2 cellular contexts compared by ENCODE assay signal in the genomic region with DNA sequence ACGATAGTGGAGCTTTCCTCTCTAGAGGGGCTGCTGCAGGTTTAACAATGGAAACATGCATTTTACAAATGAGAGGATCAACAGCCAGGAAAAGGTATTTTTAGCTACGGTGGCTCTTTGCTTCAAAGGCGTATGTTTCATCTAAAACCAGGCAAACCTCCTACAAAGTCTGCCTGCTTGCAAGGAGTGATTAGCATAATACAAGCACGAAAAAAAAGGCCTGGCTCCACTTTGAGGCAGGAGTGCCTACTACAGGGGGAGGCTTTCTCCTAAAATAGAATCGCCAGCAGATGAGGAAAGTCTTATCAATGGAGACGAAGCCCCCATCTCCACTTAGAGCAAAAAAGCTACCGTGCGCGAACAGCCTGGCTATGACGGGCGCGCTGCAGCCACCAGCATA.
TF ChIP-seq lines count a peak whose summit lies in the region.

No MANE protein-coding gene starts in this region.

TF ChIP-seq in A549, 52 proteins besides CTCF, POLR2A, EP300 and RAD21:
- TF ChIP-seq, protein P1, sequence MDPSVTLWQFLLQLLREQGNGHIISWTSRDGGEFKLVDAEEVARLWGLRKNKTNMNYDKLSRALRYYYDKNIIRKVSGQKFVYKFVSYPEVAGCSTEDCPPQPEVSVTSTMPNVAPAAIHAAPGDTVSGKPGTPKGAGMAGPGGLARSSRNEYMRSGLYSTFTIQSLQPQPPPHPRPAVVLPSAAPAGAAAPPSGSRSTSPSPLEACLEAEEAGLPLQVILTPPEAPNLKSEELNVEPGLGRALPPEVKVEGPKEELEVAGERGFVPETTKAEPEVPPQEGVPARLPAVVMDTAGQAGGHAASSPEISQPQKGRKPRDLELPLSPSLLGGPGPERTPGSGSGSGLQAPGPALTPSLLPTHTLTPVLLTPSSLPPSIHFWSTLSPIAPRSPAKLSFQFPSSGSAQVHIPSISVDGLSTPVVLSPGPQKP (IDR thresholded peaks at IDR 0.05; ENCODE audit: low read depth, low read length): no peak
- TF ChIP-seq JUN (IDR thresholded peaks at IDR 0.05) (no peak), CHD2 (IDR thresholded peaks at IDR 0.05; ENCODE audit: low read length, partially characterized antibody) (no peak), EHMT2 (IDR thresholded peaks at IDR 0.05; ENCODE audit: low read depth) (no peak), CEBPB (IDR thresholded peaks at IDR 0.05) (no peak), TP53 (CRISPR knock-in tag; IDR thresholded peaks at IDR 0.05) (no peak), ZFP36 (IDR thresholded peaks at IDR 0.05; ENCODE audit: borderline replicate concordance, partially characterized antibody) (no peak), RCOR1 (IDR thresholded peaks at IDR 0.05; ENCODE audit: low read depth, low read length) (no peak)
- TF ChIP-seq, protein P2, sequence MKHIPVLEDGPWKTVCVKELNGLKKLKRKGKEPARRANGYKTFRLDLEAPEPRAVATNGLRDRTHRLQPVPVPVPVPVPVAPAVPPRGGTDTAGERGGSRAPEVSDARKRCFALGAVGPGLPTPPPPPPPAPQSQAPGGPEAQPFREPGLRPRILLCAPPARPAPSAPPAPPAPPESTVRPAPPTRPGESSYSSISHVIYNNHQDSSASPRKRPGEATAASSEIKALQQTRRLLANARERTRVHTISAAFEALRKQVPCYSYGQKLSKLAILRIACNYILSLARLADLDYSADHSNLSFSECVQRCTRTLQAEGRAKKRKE (CRISPR knock-in tag; IDR thresholded peaks at IDR 0.05; ENCODE audit: low read depth): no peak
- TF ChIP-seq, protein P3, sequence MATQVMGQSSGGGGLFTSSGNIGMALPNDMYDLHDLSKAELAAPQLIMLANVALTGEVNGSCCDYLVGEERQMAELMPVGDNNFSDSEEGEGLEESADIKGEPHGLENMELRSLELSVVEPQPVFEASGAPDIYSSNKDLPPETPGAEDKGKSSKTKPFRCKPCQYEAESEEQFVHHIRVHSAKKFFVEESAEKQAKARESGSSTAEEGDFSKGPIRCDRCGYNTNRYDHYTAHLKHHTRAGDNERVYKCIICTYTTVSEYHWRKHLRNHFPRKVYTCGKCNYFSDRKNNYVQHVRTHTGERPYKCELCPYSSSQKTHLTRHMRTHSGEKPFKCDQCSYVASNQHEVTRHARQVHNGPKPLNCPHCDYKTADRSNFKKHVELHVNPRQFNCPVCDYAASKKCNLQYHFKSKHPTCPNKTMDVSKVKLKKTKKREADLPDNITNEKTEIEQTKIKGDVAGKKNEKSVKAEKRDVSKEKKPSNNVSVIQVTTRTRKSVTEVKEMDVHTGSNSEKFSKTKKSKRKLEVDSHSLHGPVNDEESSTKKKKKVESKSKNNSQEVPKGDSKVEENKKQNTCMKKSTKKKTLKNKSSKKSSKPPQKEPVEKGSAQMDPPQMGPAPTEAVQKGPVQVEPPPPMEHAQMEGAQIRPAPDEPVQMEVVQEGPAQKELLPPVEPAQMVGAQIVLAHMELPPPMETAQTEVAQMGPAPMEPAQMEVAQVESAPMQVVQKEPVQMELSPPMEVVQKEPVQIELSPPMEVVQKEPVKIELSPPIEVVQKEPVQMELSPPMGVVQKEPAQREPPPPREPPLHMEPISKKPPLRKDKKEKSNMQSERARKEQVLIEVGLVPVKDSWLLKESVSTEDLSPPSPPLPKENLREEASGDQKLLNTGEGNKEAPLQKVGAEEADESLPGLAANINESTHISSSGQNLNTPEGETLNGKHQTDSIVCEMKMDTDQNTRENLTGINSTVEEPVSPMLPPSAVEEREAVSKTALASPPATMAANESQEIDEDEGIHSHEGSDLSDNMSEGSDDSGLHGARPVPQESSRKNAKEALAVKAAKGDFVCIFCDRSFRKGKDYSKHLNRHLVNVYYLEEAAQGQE (IDR thresholded peaks at IDR 0.05): no peak
- TF ChIP-seq, protein P4, sequence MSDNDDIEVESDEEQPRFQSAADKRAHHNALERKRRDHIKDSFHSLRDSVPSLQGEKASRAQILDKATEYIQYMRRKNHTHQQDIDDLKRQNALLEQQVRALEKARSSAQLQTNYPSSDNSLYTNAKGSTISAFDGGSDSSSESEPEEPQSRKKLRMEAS (IDR thresholded peaks at IDR 0.05): no peak
- TF ChIP-seq, protein P5, sequence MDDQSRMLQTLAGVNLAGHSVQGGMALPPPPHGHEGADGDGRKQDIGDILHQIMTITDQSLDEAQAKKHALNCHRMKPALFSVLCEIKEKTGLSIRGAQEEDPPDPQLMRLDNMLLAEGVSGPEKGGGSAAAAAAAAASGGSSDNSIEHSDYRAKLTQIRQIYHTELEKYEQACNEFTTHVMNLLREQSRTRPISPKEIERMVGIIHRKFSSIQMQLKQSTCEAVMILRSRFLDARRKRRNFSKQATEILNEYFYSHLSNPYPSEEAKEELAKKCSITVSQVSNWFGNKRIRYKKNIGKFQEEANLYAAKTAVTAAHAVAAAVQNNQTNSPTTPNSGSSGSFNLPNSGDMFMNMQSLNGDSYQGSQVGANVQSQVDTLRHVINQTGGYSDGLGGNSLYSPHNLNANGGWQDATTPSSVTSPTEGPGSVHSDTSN (IDR thresholded peaks at IDR 0.05): no peak

TF ChIP-seq in IMR-90, 13 proteins besides CTCF, POLR2A, EP300 and RAD21:
- TF ChIP-seq RFX5 (IDR thresholded peaks at IDR 0.05; ENCODE audit: low read depth, low read length): no peak
- TF ChIP-seq CEBPB (IDR thresholded peaks at IDR 0.05; ENCODE audit: low read depth, low read length): no peak
- TF ChIP-seq, protein P1 (IDR thresholded peaks at IDR 0.05; ENCODE audit: borderline replicate concordance, low read depth, low read length): no peak
- no peak for TF ChIP-seq RCOR1 (IDR thresholded peaks at IDR 0.05; ENCODE audit: insufficient replicate concordance, low read length)
- no peak for TF ChIP-seq MAZ (IDR thresholded peaks at IDR 0.05; ENCODE audit: borderline replicate concordance, low read depth, low read length)
- TF ChIP-seq MAFK (IDR thresholded peaks at IDR 0.05; ENCODE audit: low read depth, low read length): no peak
- TF ChIP-seq, protein P6, sequence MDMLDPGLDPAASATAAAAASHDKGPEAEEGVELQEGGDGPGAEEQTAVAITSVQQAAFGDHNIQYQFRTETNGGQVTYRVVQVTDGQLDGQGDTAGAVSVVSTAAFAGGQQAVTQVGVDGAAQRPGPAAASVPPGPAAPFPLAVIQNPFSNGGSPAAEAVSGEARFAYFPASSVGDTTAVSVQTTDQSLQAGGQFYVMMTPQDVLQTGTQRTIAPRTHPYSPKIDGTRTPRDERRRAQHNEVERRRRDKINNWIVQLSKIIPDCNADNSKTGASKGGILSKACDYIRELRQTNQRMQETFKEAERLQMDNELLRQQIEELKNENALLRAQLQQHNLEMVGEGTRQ (IDR thresholded peaks at IDR 0.05; ENCODE audit: low read depth, low read length): no peak
- no peak for TF ChIP-seq FOS (IDR thresholded peaks at IDR 0.05; ENCODE audit: low read depth, low read length)
- no peak for TF ChIP-seq BHLHE40 (IDR thresholded peaks at IDR 0.05; ENCODE audit: low read depth, low read length)
- no peak for TF ChIP-seq NFE2L2 (IDR thresholded peaks at IDR 0.05; ENCODE audit: low read depth, low read length)
- TF ChIP-seq SMC3 (IDR thresholded peaks at IDR 0.05; ENCODE audit: low read depth, low read length): no peak
TF ChIP-seq in IMR-90: peak in this region for 0.
